In the genomic region with DNA sequence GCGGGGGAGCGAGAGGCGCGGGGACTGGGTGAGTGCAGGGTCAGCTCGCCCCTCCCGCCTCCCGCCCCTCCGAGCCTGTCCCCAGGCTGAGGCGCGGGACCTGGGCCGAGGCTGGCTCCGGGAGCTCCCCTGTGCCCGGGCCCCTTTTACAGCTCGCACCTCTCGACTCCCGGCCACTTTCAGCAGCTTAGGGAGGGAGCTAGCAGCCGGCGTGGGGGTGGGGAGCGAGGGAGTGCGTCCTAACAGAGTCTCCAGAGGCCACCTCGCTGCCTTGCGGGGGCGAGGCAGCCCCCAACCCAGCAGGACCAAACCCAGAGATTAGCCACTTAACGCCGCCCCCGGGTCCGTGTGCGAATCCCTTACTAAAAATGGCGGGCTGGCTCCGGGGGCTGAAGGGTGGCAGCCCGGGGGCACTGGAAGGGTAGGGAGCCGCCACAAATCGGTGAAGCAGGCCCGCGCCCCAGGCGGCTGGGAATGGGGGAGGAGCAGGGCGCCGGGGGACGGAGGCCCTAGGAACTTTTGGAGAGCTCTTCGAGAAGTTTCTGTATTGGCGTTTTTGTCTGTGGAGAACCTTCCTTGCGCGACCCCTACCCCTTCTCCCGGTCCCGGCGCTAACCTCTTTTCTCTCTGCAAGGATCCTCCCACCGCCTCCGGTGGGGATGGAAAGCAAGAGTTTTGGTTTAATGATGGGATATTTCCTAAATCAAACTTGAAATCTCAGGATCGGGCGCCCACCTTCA, we compare ENCODE assay signal across 2 cellular contexts.
TF ChIP-seq lines count a peak whose summit lies in the region.

No MANE protein-coding gene starts in this region.

TF ChIP-seq in IMR-90, 13 proteins besides CTCF, POLR2A, EP300 and RAD21:
- TF ChIP-seq SMC3 (IDR thresholded peaks at IDR 0.05; ENCODE audit: low read depth, low read length): no peak
- no peak for TF ChIP-seq CEBPB (IDR thresholded peaks at IDR 0.05; ENCODE audit: low read depth, low read length)
- no peak for TF ChIP-seq FOS (IDR thresholded peaks at IDR 0.05; ENCODE audit: low read depth, low read length)
- TF ChIP-seq NFE2L2 (IDR thresholded peaks at IDR 0.05; ENCODE audit: low read depth, low read length): no peak
- no peak for TF ChIP-seq RFX5 (IDR thresholded peaks at IDR 0.05; ENCODE audit: low read depth, low read length)
- no peak for TF ChIP-seq CHD1 (IDR thresholded peaks at IDR 0.05; ENCODE audit: low read depth, low read length)
- no peak for TF ChIP-seq MXI1 (IDR thresholded peaks at IDR 0.05; ENCODE audit: borderline replicate concordance, low read depth, low read length)
- no peak for TF ChIP-seq RCOR1 (IDR thresholded peaks at IDR 0.05; ENCODE audit: insufficient replicate concordance, low read length)
- no peak for TF ChIP-seq MAZ (IDR thresholded peaks at IDR 0.05; ENCODE audit: borderline replicate concordance, low read depth, low read length)
- no peak for TF ChIP-seq MAFK (IDR thresholded peaks at IDR 0.05; ENCODE audit: low read depth, low read length)
- TF ChIP-seq, protein P1, sequence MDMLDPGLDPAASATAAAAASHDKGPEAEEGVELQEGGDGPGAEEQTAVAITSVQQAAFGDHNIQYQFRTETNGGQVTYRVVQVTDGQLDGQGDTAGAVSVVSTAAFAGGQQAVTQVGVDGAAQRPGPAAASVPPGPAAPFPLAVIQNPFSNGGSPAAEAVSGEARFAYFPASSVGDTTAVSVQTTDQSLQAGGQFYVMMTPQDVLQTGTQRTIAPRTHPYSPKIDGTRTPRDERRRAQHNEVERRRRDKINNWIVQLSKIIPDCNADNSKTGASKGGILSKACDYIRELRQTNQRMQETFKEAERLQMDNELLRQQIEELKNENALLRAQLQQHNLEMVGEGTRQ (IDR thresholded peaks at IDR 0.05; ENCODE audit: low read depth, low read length): no peak
- TF ChIP-seq, protein P2, sequence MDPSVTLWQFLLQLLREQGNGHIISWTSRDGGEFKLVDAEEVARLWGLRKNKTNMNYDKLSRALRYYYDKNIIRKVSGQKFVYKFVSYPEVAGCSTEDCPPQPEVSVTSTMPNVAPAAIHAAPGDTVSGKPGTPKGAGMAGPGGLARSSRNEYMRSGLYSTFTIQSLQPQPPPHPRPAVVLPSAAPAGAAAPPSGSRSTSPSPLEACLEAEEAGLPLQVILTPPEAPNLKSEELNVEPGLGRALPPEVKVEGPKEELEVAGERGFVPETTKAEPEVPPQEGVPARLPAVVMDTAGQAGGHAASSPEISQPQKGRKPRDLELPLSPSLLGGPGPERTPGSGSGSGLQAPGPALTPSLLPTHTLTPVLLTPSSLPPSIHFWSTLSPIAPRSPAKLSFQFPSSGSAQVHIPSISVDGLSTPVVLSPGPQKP (IDR thresholded peaks at IDR 0.05; ENCODE audit: borderline replicate concordance, low read depth, low read length): no peak

TF ChIP-seq in endothelial cell of umbilical vein, 7 proteins besides CTCF, POLR2A, EP300 and RAD21:
- TF ChIP-seq MYC (IDR thresholded peaks at IDR 0.05; ENCODE audit: low read depth, low read length) (no peak), EZH2 (IDR thresholded peaks at IDR 0.05; ENCODE audit: borderline replicate concordance, low read depth, low read length, severe bottlenecking) (peak; percentile 61)
TF ChIP-seq in endothelial cell of umbilical vein: peak in this region for 1.
